Comparison of ENCODE assay signal across 16 cellular contexts in genomic region chr9:109454041-109454440, GRCh38. TPM values are rescaled to one million over a fixed set of nuclear protein-coding genes. Genes with fewer than 3 reads are reported as not detected.
DNase-seq lines count a peak whose midpoint lies in the region; ATAC-seq, FAIRE-seq and TF ChIP-seq lines count a peak whose summit lies in the region.
"Had no signal": no experiment of that assay in that cellular context is flagged by ENCODE, and none has a peak within 500 bp of the region (broad histone marks: within the 10 kb centered on the region; RNA-seq: fewer than 3 reads in every experiment).

No MANE protein-coding gene starts in this region.

- TF ChIP-seq CTCF in A549 (IDR thresholded peaks at IDR 0.05) (no peak), WERI-Rb-1 (IDR thresholded peaks at IDR 0.05; ENCODE audit: low read depth, low read length) (no peak), osteoblast (IDR thresholded peaks at IDR 0.05; ENCODE audit: extremely low read depth, low read depth, low read length) (no peak)

- no peaks in the 10 kb centered on the region for H3K27me3 ChIP-seq in WERI-Rb-1 (ENCODE audit: insufficient read depth, low read depth, severe bottlenecking)
- H3K27me3 ChIP-seq in osteoblast (ENCODE audit: insufficient read depth, low read length), result no peaks in the 10 kb centered on the region

- H3K4me1 Mint-ChIP-seq in activated CD4-positive, alpha-beta memory T cell treated with anti-CD3 and anti-CD28 coated beads, Interleukin-2, amount 10 ng/mL, durations not matched to agents 7 days and 5 days, result peaks cover 16% of the 10 kb centered on the region

- H3K27ac Mint-ChIP-seq in activated CD4-positive, alpha-beta memory T cell treated with anti-CD3 and anti-CD28 coated beads, Interleukin-2, amount 10 ng/mL, durations not matched to agents 7 days and 5 days, result no peak overlapping the region

- H3K4me2 ChIP-seq in A549, result peak overlapping the region; percentile 76
- H3K4me2 ChIP-seq in osteoblast (ENCODE audit: insufficient read depth, low read length), result no peak overlapping the region
- H3K4me2 ChIP-seq: BLaER1 treated with 17β-estradiol and CSF1 and Interleukin-3, amounts not matched to agents 10 nM and 100 nM had no signal

- H3K27ac ChIP-seq in A549 (peak overlapping the region; percentile 81 to 87), WERI-Rb-1 (no peak overlapping the region), osteoblast (ENCODE audit: low read depth, low read length) (peak overlapping the region; percentile 36)
- H3K27ac ChIP-seq: BLaER1 treated with 17β-estradiol and CSF1 and Interleukin-3, amounts not matched to agents 10 nM and 100 nM had no signal

- DNase-seq in A549 (ENCODE audit: low read depth in 1 of 2, low spot score in 1 of 2) (no peak), NCI-H226 (peak; percentile 68), WERI-Rb-1 (peak; percentile 58), osteoblast (ENCODE audit: insufficient read length, low spot score, missing footprints) (no peak), HuH-7.5 (ENCODE audit: low spot score) (no peak), NCI-H2227 (lab: John Stamatoyannopoulos, UW; ENCODE audit: unreplicated experiment) (no peak), germinal center (ENCODE audit: low spot score) (no peak)
- no peak for DNase-seq in activated CD4-positive, alpha-beta memory T cell treated with anti-CD3 and anti-CD28 coated beads, Interleukin-2, amount 10 ng/mL, durations not matched to agents 7 days and 5 days
- DNase-seq: 8988T, NCI-H187 treated with DMSO at 0.1 percent for 48 hours, NCI-H446, NCI-H69, Right ventricle myocardium superior had no signal

- no peaks in the 10 kb centered on the region for H3K79me2 ChIP-seq in osteoblast (ENCODE audit: insufficient read depth, low read length)

- TF ChIP-seq POLR2A in A549 (IDR thresholded peaks at IDR 0.05; ENCODE audit: low read length), result no peak

- TF ChIP-seq RAD21 in A549 (conservative IDR thresholded peaks at IDR 0.05 in 1 of 2, IDR thresholded peaks at IDR 0.05 in 1 of 2), result no peak

- no peaks in the 10 kb centered on the region for H3K9me3 Mint-ChIP-seq in activated CD4-positive, alpha-beta memory T cell treated with anti-CD3 and anti-CD28 coated beads, Interleukin-2, amount 10 ng/mL, durations not matched to agents 7 days and 5 days

- H3K4me1 ChIP-seq in A549, result peaks cover 54% of the 10 kb centered on the region
- H3K4me1 ChIP-seq in osteoblast (ENCODE audit: insufficient read depth, low read length), result peaks cover 5% of the 10 kb centered on the region

- no peak for FAIRE-seq in A549 (lab: Jason Lieb, UNC)

- no peaks in the 10 kb centered on the region for H4K20me1 ChIP-seq in osteoblast (ENCODE audit: insufficient read depth, low read length)

- no peaks in the 10 kb centered on the region for H3K36me3 Mint-ChIP-seq in activated CD4-positive, alpha-beta memory T cell treated with anti-CD3 and anti-CD28 coated beads, Interleukin-2, amount 10 ng/mL, durations not matched to agents 7 days and 5 days (ENCODE audit: low read depth)

- no peak for ATAC-seq in A549

- no peak overlapping the region for H3K4me3 ChIP-seq in A549
- H3K4me3 ChIP-seq in WERI-Rb-1 (ENCODE audit: low read depth, low read length), result no peak overlapping the region
- H3K4me3 ChIP-seq in osteoblast (ENCODE audit: insufficient read depth, low read length), result no peak overlapping the region
- H3K4me3 ChIP-seq: BLaER1 treated with 17β-estradiol and CSF1 and Interleukin-3, amounts not matched to agents 10 nM and 100 nM; HAP-1; SK-N-MC had no signal

- no peaks in the 10 kb centered on the region; the same call in 1 of the 2 replicates for H3K36me3 ChIP-seq in WERI-Rb-1
- no peaks in the 10 kb centered on the region for H3K36me3 ChIP-seq in osteoblast (ENCODE audit: insufficient read depth, low read length)
- H3K36me3 ChIP-seq: BLaER1 treated with 17β-estradiol and CSF1 and Interleukin-3, amounts not matched to agents 10 nM and 100 nM; HAP-1 had no signal

- TF ChIP-seq EP300 in A549 (IDR thresholded peaks at IDR 0.05), result no peak

- CTCF ChIA-PET in A549 (lab: Yijun Ruan, JAX), result interaction anchor here (0.6 to 15.1 kb wide), 6 partner anchors 12 to 606 kb away, joined by 3 to 173 read pairs (median 4); no protein-coding TSS in a partner anchor
- CTCF ChIA-PET in activated CD4-positive, alpha-beta memory T cell treated with anti-CD3 and anti-CD28 coated beads, Interleukin-2, amount 10 ng/mL, durations not matched to agents 7 days and 5 days (lab: Charles Lee), result interaction anchor here (1.0 to 1.7 kb wide), 2 partner anchors 13 to 16 kb away, joined by 4 to 8 read pairs; no protein-coding TSS in a partner anchor

- POLR2A ChIA-PET in A549 (lab: Yijun Ruan, JAX), result interaction anchor here (0.8 kb wide), 1 partner anchor 16 kb away, joined by 3 read pairs; no protein-coding TSS in a partner anchor
- POLR2A ChIA-PET in activated CD4-positive, alpha-beta memory T cell treated with anti-CD3 and anti-CD28 coated beads, Interleukin-2, amount 10 ng/mL, durations not matched to agents 7 days and 5 days (lab: Charles Lee), result no interaction called here

- H3K9me3 ChIP-seq in A549 (no peaks in the 10 kb centered on the region), WERI-Rb-1 (ENCODE audit: severe bottlenecking) (no peaks in the 10 kb centered on the region), osteoblast (ENCODE audit: low read depth, low read length) (no peaks in the 10 kb centered on the region)
- H3K9me3 ChIP-seq: HAP-1 had no signal

- H3K4me3 Mint-ChIP-seq in activated CD4-positive, alpha-beta memory T cell treated with anti-CD3 and anti-CD28 coated beads, Interleukin-2, amount 10 ng/mL, durations not matched to agents 7 days and 5 days, result no peak overlapping the region

- no peak overlapping the region for H2AFZ ChIP-seq in osteoblast (ENCODE audit: low read length)

- peaks cover 37% of the 10 kb centered on the region for H3K27me3 Mint-ChIP-seq in activated CD4-positive, alpha-beta memory T cell treated with anti-CD3 and anti-CD28 coated beads, Interleukin-2, amount 10 ng/mL, durations not matched to agents 7 days and 5 days

TF ChIP-seq in A549, 52 proteins besides CTCF, POLR2A, EP300 and RAD21:
- TF ChIP-seq CHD4 (IDR thresholded peaks at IDR 0.05; ENCODE audit: borderline replicate concordance) (no peak), JUNB (IDR thresholded peaks at IDR 0.05) (no peak), HEYL (CRISPR knock-in tag; IDR thresholded peaks at IDR 0.05) (no peak), ZFP36 (IDR thresholded peaks at IDR 0.05; ENCODE audit: borderline replicate concordance, partially characterized antibody) (no peak), HMGXB4 (CRISPR knock-in tag; IDR thresholded peaks at IDR 0.05; ENCODE audit: borderline replicate concordance) (no peak), ZSCAN20 (CRISPR knock-in tag; IDR thresholded peaks at IDR 0.05) (no peak), KDM1A (IDR thresholded peaks at IDR 0.05; ENCODE audit: low read depth) (no peak), HOXB5 (CRISPR knock-in tag; IDR thresholded peaks at IDR 0.05) (no peak), NFE2L2 (conservative IDR thresholded peaks at IDR 0.05; ENCODE audit: low read length) (no peak), KDM5A (IDR thresholded peaks at IDR 0.05) (no peak), MAFK (IDR thresholded peaks at IDR 0.05; ENCODE audit: partially characterized antibody) (no peak), SMC3 (IDR thresholded peaks at IDR 0.05) (no peak), FOSB (CRISPR knock-in tag; IDR thresholded peaks at IDR 0.05) (no peak), CEBPB (IDR thresholded peaks at IDR 0.05) (no peak), BHLHE40 (IDR thresholded peaks at IDR 0.05; ENCODE audit: low read depth, low read length) (no peak), HDAC2 (IDR thresholded peaks at IDR 0.05) (no peak), ZC3H11A (IDR thresholded peaks at IDR 0.05) (no peak)
- TF ChIP-seq, protein P1, sequence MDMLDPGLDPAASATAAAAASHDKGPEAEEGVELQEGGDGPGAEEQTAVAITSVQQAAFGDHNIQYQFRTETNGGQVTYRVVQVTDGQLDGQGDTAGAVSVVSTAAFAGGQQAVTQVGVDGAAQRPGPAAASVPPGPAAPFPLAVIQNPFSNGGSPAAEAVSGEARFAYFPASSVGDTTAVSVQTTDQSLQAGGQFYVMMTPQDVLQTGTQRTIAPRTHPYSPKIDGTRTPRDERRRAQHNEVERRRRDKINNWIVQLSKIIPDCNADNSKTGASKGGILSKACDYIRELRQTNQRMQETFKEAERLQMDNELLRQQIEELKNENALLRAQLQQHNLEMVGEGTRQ (IDR thresholded peaks at IDR 0.05), result no peak

RNA-seq across cellular contexts. Expression of gene PTPN3, which starts 44.1 kb away (rescaled TPM):
- polyA plus RNA-seq in A549 (2011; rRNA removed) (20.3 and 30.6 TPM in 2 replicates), A549 (2017; fragmentation: RNase III; extraction: RNeasy Plus Mini Kit Qiagen cat#74134 plus additional on column Dnase treatment) (8.5 to 8.9 TPM (median 8.6 TPM) in 3 replicates)
- 7.5 and 8.3 TPM in 2 replicates for polyA plus RNA-seq in A549 (2012; cell fraction: cytosol; rRNA removed)
- 9.8 and 15.0 TPM in 2 replicates for polyA plus RNA-seq in A549 (2012; cell fraction: nucleus; rRNA removed)
- 15.7 and 18.3 TPM in 2 replicates for polyA minus RNA-seq in A549 (2011; rRNA and poly(A)+ RNA removed)
- total RNA-seq in osteoblast, result 2.9 TPM in 2 replicates
- under 1 TPM; 0.20 to 0.35 TPM for total RNA-seq in activated CD4-positive, alpha-beta memory T cell treated with anti-CD3 and anti-CD28 coated beads, Interleukin-2, amount 10 ng/mL, durations not matched to agents 7 days and 5 days

Comparison
In these comparisons a context has a peak if more than half of its experiments do, and no peak if none do; other contexts are left out.
1. DNase-seq: peak in NCI-H226 (single experiment) and WERI-Rb-1 (single experiment); none in A549 (0 of 2), osteoblast (single experiment), HuH-7.5 (single experiment), activated CD4-positive, alpha-beta memory T cell treated with anti-CD3 and anti-CD28 coated beads, Interleukin-2, amount 10 ng/mL, durations not matched to agents 7 days and 5 days (single experiment), NCI-H2227 (single experiment) and germinal center (single experiment).